ENCODE assay signal across 8 cellular contexts in the genomic region with DNA sequence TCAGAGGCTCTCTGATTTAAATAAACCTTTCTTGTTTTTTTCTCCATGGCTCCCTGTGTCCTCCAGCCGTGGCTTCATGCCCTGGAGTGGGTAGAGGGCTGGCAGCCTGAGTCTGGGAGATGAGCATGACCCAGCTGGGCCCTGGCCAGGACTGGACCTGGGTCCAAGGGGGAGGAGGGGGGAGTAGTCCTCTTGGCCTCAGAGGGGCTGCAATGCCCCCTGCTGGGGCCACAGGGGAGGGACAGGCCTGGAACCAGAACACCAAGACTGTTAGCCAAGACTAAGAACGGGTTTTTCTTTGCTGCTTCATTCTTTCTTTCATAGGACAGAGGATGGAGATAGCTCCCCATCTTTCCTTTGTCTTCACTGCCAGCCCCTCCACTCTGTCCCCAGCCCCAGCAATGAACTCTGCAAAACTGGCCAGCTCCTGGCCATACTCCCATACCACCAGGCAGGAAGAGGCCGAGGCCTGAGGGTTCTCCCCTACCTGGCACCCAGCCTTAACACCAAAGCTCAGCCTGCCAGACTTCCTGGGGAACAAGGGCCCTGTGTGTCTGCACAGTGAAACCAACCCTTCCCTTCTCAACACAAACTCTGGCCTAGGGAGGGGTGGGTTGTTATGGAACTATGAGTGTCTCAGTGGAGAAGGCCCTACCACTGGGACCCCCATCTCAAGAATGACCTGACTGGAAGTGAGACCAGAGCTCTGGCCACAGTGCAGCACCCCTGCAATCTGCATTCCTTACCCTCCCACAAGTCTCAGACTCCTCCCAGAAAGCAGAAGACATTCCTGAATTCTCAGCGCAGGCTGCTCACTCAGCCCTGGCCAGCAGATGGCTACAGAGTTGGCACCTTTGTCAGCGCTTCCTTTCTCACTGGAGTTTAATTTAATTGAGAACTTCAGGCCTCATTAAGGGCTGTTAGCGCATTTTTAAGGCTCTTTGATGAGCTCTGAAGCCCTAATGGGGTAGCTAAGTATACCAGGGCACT. TPM values are rescaled to one million over a fixed set of nuclear protein-coding genes. Genes with fewer than 3 reads are reported as not detected.
DNase-seq lines count a peak whose midpoint lies in the region; ATAC-seq and TF ChIP-seq lines count a peak whose summit lies in the region.

No MANE protein-coding gene starts in this region.

- H3K27ac ChIP-seq in RWPE1 = peak overlapping the region; percentile 90

- DNase-seq in AG08395 (ENCODE audit: low spot score) (peak; percentile 82), GM13976 (ENCODE audit: low spot score) (peak; percentile 71), RWPE1 (ENCODE audit: low spot score) (no peak), epithelial cell of proximal tubule (ENCODE audit: low read depth) (no peak), mucosa of descending colon (peak in 2 of 3 donors; percentile 72 to 74), NCI-H187 treated with DMSO at 0.1 percent for 48 hours (lab: John Stamatoyannopoulos, UW) (no peak), NOMO-1 (lab: John Stamatoyannopoulos, UW; ENCODE audit: unreplicated experiment in 2 of 2) (no peak)

- H3K36me3 ChIP-seq in mucosa of descending colon (ENCODE audit: low read depth) = no peaks in the 10 kb centered on the region

- peaks cover 18% of the 10 kb centered on the region for H3K4me1 ChIP-seq in mucosa of descending colon (ENCODE audit: low read depth)

- POLR2A ChIA-PET in RWPE1 (lab: Yijun Ruan, JAX; ENCODE audit: low non-redundant PET) = no interaction called here

- no peaks in the 10 kb centered on the region for H3K9me3 ChIP-seq in mucosa of descending colon

- in situ Hi-C loops in GM13976 (cut with MboI; ENCODE audit: low sequenced_read_pairs, unreplicated experiment) = loop anchor here (5.0 kb wide), 1 partner anchor 62 kb away; no protein-coding TSS in a partner anchor

- H3K4me3 ChIP-seq in epithelial cell of proximal tubule (ENCODE audit: low read depth, low read length) (no peak overlapping the region), mucosa of descending colon (no peak overlapping the region)

- CTCF ChIA-PET in RWPE1 (lab: Yijun Ruan, JAX) = interaction anchor here (0.5 to 1.9 kb wide), 12 partner anchors 11 to 1357 kb away, joined by 3 to 11 read pairs (median 4); a partner anchor contains a TSS

- TF ChIP-seq CTCF in GM13976 (IDR thresholded peaks at IDR 0.05; ENCODE audit: borderline replicate concordance, control extremely low read depth, extremely low read depth, insufficient read depth, missing control alignments) = peak; percentile 56
- TF ChIP-seq CTCF in RWPE1 (conservative IDR thresholded peaks at IDR 0.05; ENCODE audit: low read depth) = peak; percentile 54
- TF ChIP-seq CTCF in epithelial cell of proximal tubule (conservative IDR thresholded peaks at IDR 0.05; ENCODE audit: low read depth, low read length) = peak; percentile 85
- peak; percentile 28 for TF ChIP-seq CTCF in mucosa of descending colon (IDR thresholded peaks at IDR 0.05)

- ATAC-seq in mucosa of descending colon (peak; percentile 38), HG03571 (IDR thresholded peaks at IDR 0.05; ENCODE audit: unreplicated experiment) (no peak)

- intact Hi-C loops in mucosa of descending colon (cut with DNase I, micrococcal nuclease) = loop anchor here in 1 of 2 donors (10.0 kb wide), 1 partner anchor 60 kb away; no protein-coding TSS in a partner anchor

RNA-seq across cellular contexts. Expression of a gene that starts 11.0 kb away (rescaled TPM):
- total RNA-seq in epithelial cell of proximal tubule = 47.6 and 78.6 TPM in 2 replicates
- 100 to 1,000 TPM in 1 of 3 donors, 10 to 100 TPM in 2; 12.9 to 140 (median 14.8) TPM for total RNA-seq in mucosa of descending colon

RNA-seq across cellular contexts. Expression of a gene that starts 12.5 kb away (rescaled TPM):
- total RNA-seq in epithelial cell of proximal tubule (1,541 and 1,680 TPM in 2 replicates), mucosa of descending colon (100 to 1,000 TPM; 322 to 593 (median 399) TPM)

RNA-seq across cellular contexts. Expression of a gene that starts 17.7 kb away (rescaled TPM):
- total RNA-seq in epithelial cell of proximal tubule = not detected in 2 replicates
- total RNA-seq in mucosa of descending colon = under 1 TPM in 1 of 3 donors, not detected in 2; 0.39 TPM

RNA-seq across cellular contexts. Expression of a gene that starts 22.9 kb away (rescaled TPM):
- total RNA-seq in epithelial cell of proximal tubule = 70.9 and 76.8 TPM in 2 replicates
- total RNA-seq in mucosa of descending colon = 10 to 100 TPM; 24.9 to 38.0 (median 31.6) TPM

RNA-seq across cellular contexts. Expression of a gene that starts 31.0 kb away (rescaled TPM):
- total RNA-seq in epithelial cell of proximal tubule = 61.6 and 131 TPM in 2 replicates
- total RNA-seq in mucosa of descending colon = 10 to 100 TPM in 2 of 3 donors, 1 to 10 TPM in 1; 8.7 to 13.4 (median 10.8) TPM

Comparison
In these comparisons a context has a peak if more than half of its experiments do, and no peak if none do; other contexts are left out.
1. DNase-seq: peak in AG08395 (single experiment), GM13976 (single experiment) and mucosa of descending colon (2 of 3); none in RWPE1 (single experiment), epithelial cell of proximal tubule (single experiment), NCI-H187 treated with DMSO at 0.1 percent for 48 hours (single experiment) and NOMO-1 (0 of 2).
2. CTCF ChIP-seq: peak in every context shown above with its lines; median percentile 85 in epithelial cell of proximal tubule; 56 in GM13976; 54 in RWPE1; 28 in mucosa of descending colon.